1 cellular context compared by ENCODE assay signal in genomic region chr18:77321823-77322805, GRCh38.
TF ChIP-seq lines count a peak whose summit lies in the region.

No MANE protein-coding gene starts in this region.

TF ChIP-seq in GM23338, 12 proteins besides CTCF, POLR2A, EP300 and RAD21 (continued from another document):
- no peak for TF ChIP-seq STAT1 (IDR thresholded peaks at IDR 0.05; ENCODE audit: unreplicated experiment)
- TF ChIP-seq ZNF331 (CRISPR knock-in tag; IDR thresholded peaks at IDR 0.05; ENCODE audit: low read depth): no peak
- TF ChIP-seq NANOG (IDR thresholded peaks at IDR 0.05; ENCODE audit: borderline replicate concordance): no peak
- TF ChIP-seq ZNF114 (CRISPR knock-in tag; IDR thresholded peaks at IDR 0.05): no peak
- TF ChIP-seq JUNB (IDR thresholded peaks at IDR 0.05; ENCODE audit: unreplicated experiment): no peak
- TF ChIP-seq ETS1 (IDR thresholded peaks at IDR 0.05): no peak
- TF ChIP-seq ZNF462 (CRISPR knock-in tag; IDR thresholded peaks at IDR 0.05): no peak
- no peak for TF ChIP-seq REST (IDR thresholded peaks at IDR 0.05; ENCODE audit: unreplicated experiment)
- no peak for TF ChIP-seq CREB1 (CRISPR knock-in tag; IDR thresholded peaks at IDR 0.05; ENCODE audit: low read depth)
- no peak for TF ChIP-seq EZH2phosphoT487 (IDR thresholded peaks at IDR 0.05; ENCODE audit: unreplicated experiment)
